Comparison of ENCODE assay signal across 11 cellular contexts in genomic region chr4:185742766-185743165, GRCh38.
DNase-seq lines count a peak whose midpoint lies in the region; ATAC-seq and TF ChIP-seq lines count a peak whose summit lies in the region.
"Had no signal": no experiment of that assay in that cellular context is flagged by ENCODE, and none has a peak within 500 bp of the region (broad histone marks: within the 10 kb centered on the region; RNA-seq: fewer than 3 reads in every experiment).

No MANE protein-coding gene starts in this region.

- H4K20me1 ChIP-seq in BLaER1 treated with 17β-estradiol and CSF1 and Interleukin-3, amounts not matched to agents 10 nM and 100 nM: no peaks in the 10 kb centered on the region

- no peaks in the 10 kb centered on the region for H3K36me3 ChIP-seq in BLaER1 treated with 17β-estradiol and CSF1 and Interleukin-3, amounts not matched to agents 10 nM and 100 nM
- H3K36me3 ChIP-seq: left lung had no signal

- ATAC-seq in GM19467 (IDR thresholded peaks at IDR 0.05; ENCODE audit: unreplicated experiment) (peak; percentile 52), GM21423 (IDR thresholded peaks at IDR 0.05; ENCODE audit: unreplicated experiment) (no peak)
- ATAC-seq: left lung had no signal

- H3K9me3 ChIP-seq in BLaER1 treated with 17β-estradiol and CSF1 and Interleukin-3, amounts not matched to agents 10 nM and 100 nM (replicated peaks in 1 of 11): peaks cover 0 to 22% (median 0%) of the 10 kb centered on the region in 11 experiments; a peak in 2 of 22 replicates
- H3K9me3 ChIP-seq: left lung had no signal

- no peaks in the 10 kb centered on the region for H3K27me3 ChIP-seq in BLaER1 treated with 17β-estradiol and CSF1 and Interleukin-3, amounts not matched to agents 10 nM and 100 nM
- H3K27me3 ChIP-seq: left lung had no signal

- TF ChIP-seq CTCF in coronary artery (IDR thresholded peaks at IDR 0.05): no peak

- H3K4me3 ChIP-seq in BLaER1 treated with 17β-estradiol and CSF1 and Interleukin-3, amounts not matched to agents 10 nM and 100 nM: no peak overlapping the region
- no peak overlapping the region for H3K4me3 ChIP-seq in coronary artery
- H3K4me3 ChIP-seq: left lung, smooth muscle cell had no signal

- DNase-seq in HPDE6-E6E7 (ENCODE audit: extremely low spot score) (peak; percentile 41), coronary artery (ENCODE audit: low spot score) (no peak), NCI-H2081 (lab: John Stamatoyannopoulos, UW) (no peak), AG08395 (ENCODE audit: low spot score) (no peak)
- no peak for DNase-seq in stimulated activated naive CD4-positive, alpha-beta T cell treated with Interleukin-2 at 50 U/mL for 16 hours (lab: John Stamatoyannopoulos, UW)
- DNase-seq: left lung; stimulated activated naive CD4-positive, alpha-beta T cell had no signal

- no peak overlapping the region for H3K9ac ChIP-seq in BLaER1 treated with 17β-estradiol and CSF1 and Interleukin-3, amounts not matched to agents 10 nM and 100 nM

- peaks cover 21 to 75% (median 35%) of the 10 kb centered on the region in 10 experiments for H3K4me1 ChIP-seq in BLaER1 treated with 17β-estradiol and CSF1 and Interleukin-3, amounts not matched to agents 10 nM and 100 nM

- H3K27ac ChIP-seq in BLaER1 treated with 17β-estradiol and CSF1 and Interleukin-3, amounts not matched to agents 10 nM and 100 nM: peak overlapping the region in 8 of 11 experiments; percentile 36 to 71 (median 62); a peak in 15 of 22 replicates
- peak overlapping the region; percentile 60 to 76 for H3K27ac ChIP-seq in coronary artery
- H3K27ac ChIP-seq: left lung had no signal

- H3K4me2 ChIP-seq in BLaER1 treated with 17β-estradiol and CSF1 and Interleukin-3, amounts not matched to agents 10 nM and 100 nM: peak overlapping the region; percentile 12 to 76 (median 61); a peak in 21 of 22 replicates
- H3K4me2 ChIP-seq: smooth muscle cell had no signal
